1 cellular context compared by ENCODE assay signal in the genomic region with DNA sequence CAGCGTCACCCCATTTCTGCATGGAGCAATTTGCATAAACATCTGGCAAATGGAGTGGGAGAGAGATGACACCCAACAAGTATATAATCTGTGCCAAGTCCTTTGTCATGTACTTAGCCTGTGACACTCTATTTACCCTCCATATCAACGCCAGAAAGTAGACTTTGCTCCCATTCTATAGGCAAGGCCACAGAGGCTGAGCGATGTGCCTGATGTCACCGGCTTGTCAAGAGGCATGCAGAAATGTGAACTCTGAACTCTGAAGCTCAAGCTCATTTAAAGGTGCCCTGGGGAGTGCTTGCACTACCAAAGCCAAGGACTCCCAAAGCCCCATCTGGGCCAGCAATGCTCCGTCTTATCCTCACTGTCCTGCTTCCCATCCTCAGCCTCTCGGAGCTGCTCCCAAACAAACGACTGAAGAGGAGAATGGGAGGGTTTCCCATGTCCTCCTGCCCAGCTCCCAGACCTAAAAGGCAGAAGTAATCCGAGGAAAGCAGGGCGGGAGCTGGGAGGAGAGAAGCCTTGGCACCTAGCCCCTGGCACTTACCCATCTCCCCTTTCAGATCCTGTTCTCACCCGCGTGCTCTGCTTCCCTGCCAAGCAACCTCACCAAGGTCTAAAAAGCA.
A peak's percentile ranks its signal among the peaks of the same experiment; 100 is the strongest.
TF ChIP-seq lines count a peak whose summit lies in the region.

No MANE protein-coding gene starts in this region.

TF ChIP-seq in HepG2, 621 proteins besides CTCF, POLR2A, EP300 and RAD21 (continued from another document and continues in another):
- TF ChIP-seq, protein P1, sequence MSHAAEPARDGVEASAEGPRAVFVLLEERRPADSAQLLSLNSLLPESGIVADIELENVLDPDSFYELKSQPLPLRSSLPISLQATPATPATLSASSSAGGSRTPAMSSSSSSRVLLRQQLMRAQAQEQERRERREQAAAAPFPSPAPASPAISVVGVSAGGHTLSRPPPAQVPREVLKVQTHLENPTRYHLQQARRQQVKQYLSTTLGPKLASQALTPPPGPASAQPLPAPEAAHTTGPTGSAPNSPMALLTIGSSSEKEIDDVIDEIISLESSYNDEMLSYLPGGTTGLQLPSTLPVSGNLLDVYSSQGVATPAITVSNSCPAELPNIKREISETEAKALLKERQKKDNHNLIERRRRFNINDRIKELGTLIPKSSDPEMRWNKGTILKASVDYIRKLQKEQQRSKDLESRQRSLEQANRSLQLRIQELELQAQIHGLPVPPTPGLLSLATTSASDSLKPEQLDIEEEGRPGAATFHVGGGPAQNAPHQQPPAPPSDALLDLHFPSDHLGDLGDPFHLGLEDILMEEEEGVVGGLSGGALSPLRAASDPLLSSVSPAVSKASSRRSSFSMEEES (CRISPR knock-in tag; IDR thresholded peaks at IDR 0.05): peak; percentile 82
- TF ChIP-seq POLR2AphosphoS5 (IDR thresholded peaks at IDR 0.05; ENCODE audit: low read depth, low read length) (peak; percentile 37; the same call in 1 of the 2 replicates), MXI1 (IDR thresholded peaks at IDR 0.05; ENCODE audit: borderline replicate concordance, low read depth, low read length) (peak; percentile 71; the same call in 2 of the 3 replicates), TBP (CRISPR knock-in tag; IDR thresholded peaks at IDR 0.05) (no peak), STAT5B (CRISPR knock-in tag; IDR thresholded peaks at IDR 0.05) (no peak), NFE2L2 (IDR thresholded peaks at IDR 0.05; ENCODE audit: low read length) (no peak), RBM22 (optimal IDR thresholded peaks at IDR 0.05; ENCODE audit: low read length) (no peak), SP140L (CRISPR knock-in tag; IDR thresholded peaks at IDR 0.05; ENCODE audit: borderline replicate concordance) (no peak), GTF2F1 (IDR thresholded peaks at IDR 0.05; ENCODE audit: low read length) (no peak), NR2F2 (IDR thresholded peaks at IDR 0.05; ENCODE audit: borderline replicate concordance, low read depth) (0 out of 2 replicates have a peak, but pooled peaks have one; percentile 50), ZNF737 (CRISPR knock-in tag; IDR thresholded peaks at IDR 0.05; ENCODE audit: borderline replicate concordance) (no peak), AGO1 (IDR thresholded peaks at IDR 0.05; ENCODE audit: low read depth, low read length, poor library complexity, severe bottlenecking) (no peak), SP4 (CRISPR knock-in tag; IDR thresholded peaks at IDR 0.05) (peak; percentile 67), PHB2 (IDR thresholded peaks at IDR 0.05; ENCODE audit: partially characterized antibody) (no peak), ATF1 (CRISPR knock-in tag; IDR thresholded peaks at IDR 0.05) (peak; percentile 47; the same call in 1 of the 2 replicates), ZNF431 (CRISPR knock-in tag; IDR thresholded peaks at IDR 0.05; ENCODE audit: borderline replicate concordance, low read depth) (no peak; the same call in 1 of the 2 replicates), IRX3 (CRISPR knock-in tag; IDR thresholded peaks at IDR 0.05; ENCODE audit: borderline replicate concordance, low read depth) (0 out of 2 replicates have a peak, but pooled peaks have one; percentile 29), CCDC6 (CRISPR knock-in tag; IDR thresholded peaks at IDR 0.05) (peak; percentile 61; the same call in 1 of the 2 replicates), SRSF1 (optimal IDR thresholded peaks at IDR 0.05; ENCODE audit: low read depth, low read length) (no peak), ZC3H4 (CRISPR knock-in tag; IDR thresholded peaks at IDR 0.05; ENCODE audit: borderline replicate concordance) (no peak), ETV5 (CRISPR knock-in tag; IDR thresholded peaks at IDR 0.05; ENCODE audit: borderline replicate concordance) (peak; percentile 47), ZFY (CRISPR knock-in tag; IDR thresholded peaks at IDR 0.05) (no peak; the same call in 1 of the 2 replicates), HNRNPUL1 (IDR thresholded peaks at IDR 0.05; ENCODE audit: low read depth, low read length) (no peak), GATAD2A (CRISPR knock-in tag; IDR thresholded peaks at IDR 0.05) (peak; percentile 90), DPF2 (CRISPR knock-in tag; IDR thresholded peaks at IDR 0.05; ENCODE audit: borderline replicate concordance, low read depth) (peak; percentile 93), ZNF850 (CRISPR knock-in tag; conservative IDR thresholded peaks at IDR 0.05) (0 out of 2 replicates have a peak, but pooled peaks have one; percentile 43), ZNF709 (CRISPR knock-in tag; IDR thresholded peaks at IDR 0.05) (no peak), ZNF430 (CRISPR knock-in tag; IDR thresholded peaks at IDR 0.05) (no peak; the same call in 1 of the 2 replicates), ZZZ3 (CRISPR knock-in tag; IDR thresholded peaks at IDR 0.05; ENCODE audit: borderline replicate concordance) (no peak), ELF3 (CRISPR knock-in tag; IDR thresholded peaks at IDR 0.05) (peak; percentile 68), XBP1 (CRISPR knock-in tag; IDR thresholded peaks at IDR 0.05) (no peak), KAT2B (IDR thresholded peaks at IDR 0.05; ENCODE audit: borderline replicate concordance, low read depth, low read length) (no peak), MBNL3 (CRISPR knock-in tag; conservative IDR thresholded peaks at IDR 0.05) (no peak), POLR2G (IDR thresholded peaks at IDR 0.05; ENCODE audit: low read depth, low read length) (0 out of 2 replicates have a peak, but pooled peaks have one; percentile 30), MAZ (IDR thresholded peaks at IDR 0.05; ENCODE audit: borderline replicate concordance, low read depth, low read length) (no peak), MAZ (CRISPR knock-in tag; IDR thresholded peaks at IDR 0.05; ENCODE audit: low read depth) (no peak; the same call in 1 of the 2 replicates), ZSCAN22 (CRISPR knock-in tag; IDR thresholded peaks at IDR 0.05) (no peak)
- TF ChIP-seq, protein P2, sequence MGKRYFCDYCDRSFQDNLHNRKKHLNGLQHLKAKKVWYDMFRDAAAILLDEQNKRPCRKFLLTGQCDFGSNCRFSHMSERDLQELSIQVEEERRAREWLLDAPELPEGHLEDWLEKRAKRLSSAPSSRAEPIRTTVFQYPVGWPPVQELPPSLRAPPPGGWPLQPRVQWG (CRISPR knock-in tag; IDR thresholded peaks at IDR 0.05; ENCODE audit: borderline replicate concordance, low read depth): no peak
- TF ChIP-seq, protein P3, sequence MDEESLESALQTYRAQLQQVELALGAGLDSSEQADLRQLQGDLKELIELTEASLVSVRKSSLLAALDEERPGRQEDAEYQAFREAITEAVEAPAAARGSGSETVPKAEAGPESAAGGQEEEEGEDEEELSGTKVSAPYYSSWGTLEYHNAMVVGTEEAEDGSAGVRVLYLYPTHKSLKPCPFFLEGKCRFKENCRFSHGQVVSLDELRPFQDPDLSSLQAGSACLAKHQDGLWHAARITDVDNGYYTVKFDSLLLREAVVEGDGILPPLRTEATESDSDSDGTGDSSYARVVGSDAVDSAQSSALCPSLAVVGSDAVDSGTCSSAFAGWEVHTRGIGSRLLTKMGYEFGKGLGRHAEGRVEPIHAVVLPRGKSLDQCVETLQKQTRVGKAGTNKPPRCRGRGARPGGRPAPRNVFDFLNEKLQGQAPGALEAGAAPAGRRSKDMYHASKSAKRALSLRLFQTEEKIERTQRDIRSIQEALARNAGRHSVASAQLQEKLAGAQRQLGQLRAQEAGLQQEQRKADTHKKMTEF (CRISPR knock-in tag; IDR thresholded peaks at IDR 0.05): peak; percentile 91
- TF ChIP-seq, protein P4, sequence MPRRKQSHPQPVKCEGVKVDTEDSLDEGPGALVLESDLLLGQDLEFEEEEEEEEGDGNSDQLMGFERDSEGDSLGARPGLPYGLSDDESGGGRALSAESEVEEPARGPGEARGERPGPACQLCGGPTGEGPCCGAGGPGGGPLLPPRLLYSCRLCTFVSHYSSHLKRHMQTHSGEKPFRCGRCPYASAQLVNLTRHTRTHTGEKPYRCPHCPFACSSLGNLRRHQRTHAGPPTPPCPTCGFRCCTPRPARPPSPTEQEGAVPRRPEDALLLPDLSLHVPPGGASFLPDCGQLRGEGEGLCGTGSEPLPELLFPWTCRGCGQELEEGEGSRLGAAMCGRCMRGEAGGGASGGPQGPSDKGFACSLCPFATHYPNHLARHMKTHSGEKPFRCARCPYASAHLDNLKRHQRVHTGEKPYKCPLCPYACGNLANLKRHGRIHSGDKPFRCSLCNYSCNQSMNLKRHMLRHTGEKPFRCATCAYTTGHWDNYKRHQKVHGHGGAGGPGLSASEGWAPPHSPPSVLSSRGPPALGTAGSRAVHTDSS (CRISPR knock-in tag; conservative IDR thresholded peaks at IDR 0.05): no peak
- TF ChIP-seq, protein P5, sequence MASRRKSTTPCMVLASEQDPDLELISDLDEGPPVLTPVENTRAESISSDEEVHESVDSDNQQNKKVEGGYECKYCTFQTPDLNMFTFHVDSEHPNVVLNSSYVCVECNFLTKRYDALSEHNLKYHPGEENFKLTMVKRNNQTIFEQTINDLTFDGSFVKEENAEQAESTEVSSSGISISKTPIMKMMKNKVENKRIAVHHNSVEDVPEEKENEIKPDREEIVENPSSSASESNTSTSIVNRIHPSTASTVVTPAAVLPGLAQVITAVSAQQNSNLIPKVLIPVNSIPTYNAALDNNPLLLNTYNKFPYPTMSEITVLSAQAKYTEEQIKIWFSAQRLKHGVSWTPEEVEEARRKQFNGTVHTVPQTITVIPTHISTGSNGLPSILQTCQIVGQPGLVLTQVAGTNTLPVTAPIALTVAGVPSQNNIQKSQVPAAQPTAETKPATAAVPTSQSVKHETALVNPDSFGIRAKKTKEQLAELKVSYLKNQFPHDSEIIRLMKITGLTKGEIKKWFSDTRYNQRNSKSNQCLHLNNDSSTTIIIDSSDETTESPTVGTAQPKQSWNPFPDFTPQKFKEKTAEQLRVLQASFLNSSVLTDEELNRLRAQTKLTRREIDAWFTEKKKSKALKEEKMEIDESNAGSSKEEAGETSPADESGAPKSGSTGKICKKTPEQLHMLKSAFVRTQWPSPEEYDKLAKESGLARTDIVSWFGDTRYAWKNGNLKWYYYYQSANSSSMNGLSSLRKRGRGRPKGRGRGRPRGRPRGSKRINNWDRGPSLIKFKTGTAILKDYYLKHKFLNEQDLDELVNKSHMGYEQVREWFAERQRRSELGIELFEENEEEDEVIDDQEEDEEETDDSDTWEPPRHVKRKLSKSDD (CRISPR knock-in tag; IDR thresholded peaks at IDR 0.05; ENCODE audit: low read depth): peak; percentile 98
- TF ChIP-seq, protein P6, sequence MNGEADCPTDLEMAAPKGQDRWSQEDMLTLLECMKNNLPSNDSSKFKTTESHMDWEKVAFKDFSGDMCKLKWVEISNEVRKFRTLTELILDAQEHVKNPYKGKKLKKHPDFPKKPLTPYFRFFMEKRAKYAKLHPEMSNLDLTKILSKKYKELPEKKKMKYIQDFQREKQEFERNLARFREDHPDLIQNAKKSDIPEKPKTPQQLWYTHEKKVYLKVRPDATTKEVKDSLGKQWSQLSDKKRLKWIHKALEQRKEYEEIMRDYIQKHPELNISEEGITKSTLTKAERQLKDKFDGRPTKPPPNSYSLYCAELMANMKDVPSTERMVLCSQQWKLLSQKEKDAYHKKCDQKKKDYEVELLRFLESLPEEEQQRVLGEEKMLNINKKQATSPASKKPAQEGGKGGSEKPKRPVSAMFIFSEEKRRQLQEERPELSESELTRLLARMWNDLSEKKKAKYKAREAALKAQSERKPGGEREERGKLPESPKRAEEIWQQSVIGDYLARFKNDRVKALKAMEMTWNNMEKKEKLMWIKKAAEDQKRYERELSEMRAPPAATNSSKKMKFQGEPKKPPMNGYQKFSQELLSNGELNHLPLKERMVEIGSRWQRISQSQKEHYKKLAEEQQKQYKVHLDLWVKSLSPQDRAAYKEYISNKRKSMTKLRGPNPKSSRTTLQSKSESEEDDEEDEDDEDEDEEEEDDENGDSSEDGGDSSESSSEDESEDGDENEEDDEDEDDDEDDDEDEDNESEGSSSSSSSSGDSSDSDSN (CRISPR knock-in tag; IDR thresholded peaks at IDR 0.05): peak; percentile 38; the same call in 1 of the 2 replicates
- TF ChIP-seq, protein P7, sequence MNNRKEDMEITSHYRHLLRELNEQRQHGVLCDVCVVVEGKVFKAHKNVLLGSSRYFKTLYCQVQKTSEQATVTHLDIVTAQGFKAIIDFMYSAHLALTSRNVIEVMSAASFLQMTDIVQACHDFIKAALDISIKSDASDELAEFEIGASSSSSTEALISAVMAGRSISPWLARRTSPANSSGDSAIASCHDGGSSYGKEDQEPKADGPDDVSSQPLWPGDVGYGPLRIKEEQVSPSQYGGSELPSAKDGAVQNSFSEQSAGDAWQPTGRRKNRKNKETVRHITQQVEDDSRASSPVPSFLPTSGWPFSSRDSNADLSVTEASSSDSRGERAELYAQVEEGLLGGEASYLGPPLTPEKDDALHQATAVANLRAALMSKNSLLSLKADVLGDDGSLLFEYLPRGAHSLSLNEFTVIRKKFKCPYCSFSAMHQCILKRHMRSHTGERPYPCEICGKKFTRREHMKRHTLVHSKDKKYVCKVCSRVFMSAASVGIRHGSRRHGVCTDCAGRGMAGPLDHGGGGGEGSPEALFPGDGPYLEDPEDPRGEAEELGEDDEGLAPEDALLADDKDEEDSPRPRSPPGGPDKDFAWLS (CRISPR knock-in tag; IDR thresholded peaks at IDR 0.05; ENCODE audit: borderline replicate concordance): no peak
- TF ChIP-seq, protein P8, sequence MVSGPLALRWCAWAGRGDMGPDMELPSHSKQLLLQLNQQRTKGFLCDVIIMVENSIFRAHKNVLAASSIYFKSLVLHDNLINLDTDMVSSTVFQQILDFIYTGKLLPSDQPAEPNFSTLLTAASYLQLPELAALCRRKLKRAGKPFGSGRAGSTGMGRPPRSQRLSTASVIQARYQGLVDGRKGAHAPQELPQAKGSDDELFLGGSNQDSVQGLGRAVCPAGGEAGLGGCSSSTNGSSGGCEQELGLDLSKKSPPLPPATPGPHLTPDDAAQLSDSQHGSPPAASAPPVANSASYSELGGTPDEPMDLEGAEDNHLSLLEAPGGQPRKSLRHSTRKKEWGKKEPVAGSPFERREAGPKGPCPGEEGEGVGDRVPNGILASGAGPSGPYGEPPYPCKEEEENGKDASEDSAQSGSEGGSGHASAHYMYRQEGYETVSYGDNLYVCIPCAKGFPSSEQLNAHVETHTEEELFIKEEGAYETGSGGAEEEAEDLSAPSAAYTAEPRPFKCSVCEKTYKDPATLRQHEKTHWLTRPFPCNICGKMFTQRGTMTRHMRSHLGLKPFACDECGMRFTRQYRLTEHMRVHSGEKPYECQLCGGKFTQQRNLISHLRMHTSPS (CRISPR knock-in tag; IDR thresholded peaks at IDR 0.05; ENCODE audit: low read depth): peak; percentile 49; the same call in 1 of the 2 replicates
- TF ChIP-seq, protein P9, sequence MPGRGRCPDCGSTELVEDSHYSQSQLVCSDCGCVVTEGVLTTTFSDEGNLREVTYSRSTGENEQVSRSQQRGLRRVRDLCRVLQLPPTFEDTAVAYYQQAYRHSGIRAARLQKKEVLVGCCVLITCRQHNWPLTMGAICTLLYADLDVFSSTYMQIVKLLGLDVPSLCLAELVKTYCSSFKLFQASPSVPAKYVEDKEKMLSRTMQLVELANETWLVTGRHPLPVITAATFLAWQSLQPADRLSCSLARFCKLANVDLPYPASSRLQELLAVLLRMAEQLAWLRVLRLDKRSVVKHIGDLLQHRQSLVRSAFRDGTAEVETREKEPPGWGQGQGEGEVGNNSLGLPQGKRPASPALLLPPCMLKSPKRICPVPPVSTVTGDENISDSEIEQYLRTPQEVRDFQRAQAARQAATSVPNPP (CRISPR knock-in tag; IDR thresholded peaks at IDR 0.05): peak; percentile 26; the same call in 1 of the 2 replicates
- TF ChIP-seq, protein P10, sequence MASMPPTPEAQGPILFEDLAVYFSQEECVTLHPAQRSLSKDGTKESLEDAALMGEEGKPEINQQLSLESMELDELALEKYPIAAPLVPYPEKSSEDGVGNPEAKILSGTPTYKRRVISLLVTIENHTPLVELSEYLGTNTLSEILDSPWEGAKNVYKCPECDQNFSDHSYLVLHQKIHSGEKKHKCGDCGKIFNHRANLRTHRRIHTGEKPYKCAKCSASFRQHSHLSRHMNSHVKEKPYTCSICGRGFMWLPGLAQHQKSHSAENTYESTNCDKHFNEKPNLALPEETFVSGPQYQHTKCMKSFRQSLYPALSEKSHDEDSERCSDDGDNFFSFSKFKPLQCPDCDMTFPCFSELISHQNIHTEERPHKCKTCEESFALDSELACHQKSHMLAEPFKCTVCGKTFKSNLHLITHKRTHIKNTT (CRISPR knock-in tag; IDR thresholded peaks at IDR 0.05): no peak
